Comparison of ENCODE assay signal across 24 cellular contexts in genomic region chr17:21078056-21078825, GRCh38. TPM values are rescaled to one million over a fixed set of nuclear protein-coding genes. Genes with fewer than 3 reads are reported as not detected.
DNase-seq lines count a peak whose midpoint lies in the region; ATAC-seq, FAIRE-seq and TF ChIP-seq lines count a peak whose summit lies in the region.
"Had no signal": no experiment of that assay in that cellular context is flagged by ENCODE, and none has a peak within 500 bp of the region (broad histone marks: within the 10 kb centered on the region; RNA-seq: fewer than 3 reads in every experiment).

No MANE protein-coding gene starts in this region.

- H3K9me3 ChIP-seq in A549 = no peaks in the 10 kb centered on the region
- H3K9me3 ChIP-seq in IMR-90 (ENCODE audit: control insufficient read depth, insufficient read depth, low read length) = 0 out of 2 replicates have a peak, but pooled peaks cover 3% of the 10 kb centered on the region
- H3K9me3 ChIP-seq in ascending aorta = no peaks in the 10 kb centered on the region
- H3K9me3 ChIP-seq: HAP-1, SK-N-SH had no signal

- no peak overlapping the region for H2BK15ac ChIP-seq in IMR-90 (ENCODE audit: low read depth, low read length)

- H3K4me2 ChIP-seq in A549 (no peak overlapping the region), IMR-90 (ENCODE audit: low read depth, low read length) (no peak overlapping the region)
- H3K4me2 ChIP-seq: SK-N-SH had no signal

- H4K5ac ChIP-seq in IMR-90 (ENCODE audit: low read depth, low read length) = no peak overlapping the region

- H4K8ac ChIP-seq in IMR-90 (ENCODE audit: low read depth in 2 of 2, low read length in 2 of 2) = no peak overlapping the region

- H3K4me1 ChIP-seq in A549 (no peaks in the 10 kb centered on the region), IMR-90 (ENCODE audit: control insufficient read depth, insufficient read depth, low read length) (peaks cover 2% of the 10 kb centered on the region; the same call in 1 of the 2 replicates), rectal smooth muscle tissue (ENCODE audit: control insufficient read depth, insufficient read depth, low read length) (peaks cover 11% of the 10 kb centered on the region), ascending aorta (no peaks in the 10 kb centered on the region)
- H3K4me1 ChIP-seq: HAP-1 had no signal

- no peak overlapping the region for H3K14ac ChIP-seq in IMR-90 (replicated peaks; ENCODE audit: low read depth, low read length)

- H3K27me3 ChIP-seq in IMR-90 (ENCODE audit: control insufficient read depth, insufficient read depth, low read length) (peaks cover 23% of the 10 kb centered on the region), rectal smooth muscle tissue (ENCODE audit: control insufficient read depth, insufficient read depth, low read length) (peaks cover 2% of the 10 kb centered on the region), ascending aorta (no peaks in the 10 kb centered on the region)

- H3K79me1 ChIP-seq in IMR-90 (ENCODE audit: low read depth in 1 of 2, low read length in 2 of 2) = no peaks in the 10 kb centered on the region

- in situ Hi-C loops in IMR-90 (cut with MboI; ENCODE audit: low sequenced_read_pairs) = no loop called here

- no TSS peak for BruUV-seq in IMR-90 (replicated peaks; lab: Mats Ljungman, UMichigan)

- TF ChIP-seq CTCF in A549 (IDR thresholded peaks at IDR 0.05) (no peak), IMR-90 (conservative IDR thresholded peaks at IDR 0.05; ENCODE audit: low read depth, low read length) (no peak), ascending aorta (IDR thresholded peaks at IDR 0.05) (no peak)

- dilution Hi-C loops in IMR-90 (cut with HindIII; ENCODE audit: low sequenced_read_pairs, unreplicated experiment) = no loop called here

- no peak overlapping the region for H3K4ac ChIP-seq in IMR-90 (ENCODE audit: low read depth, low read length)

- intact Hi-C loops in IMR-90 (cut with micrococcal nuclease) (no loop called here), ascending aorta (cut with DNase I) (no loop called here)

- no peak overlapping the region for H3K18ac ChIP-seq in IMR-90 (ENCODE audit: low read depth, low read length)

- no peaks in the 10 kb centered on the region for H3K36me3 ChIP-seq in IMR-90 (ENCODE audit: control insufficient read depth, insufficient read depth, low read length)
- H3K36me3 ChIP-seq in rectal smooth muscle tissue (ENCODE audit: control insufficient read depth, insufficient read depth, low read length) = no peaks in the 10 kb centered on the region
- H3K36me3 ChIP-seq in ascending aorta = no peaks in the 10 kb centered on the region
- H3K36me3 ChIP-seq: HAP-1 had no signal

- CTCF ChIA-PET in A549 (lab: Yijun Ruan, JAX) (interaction anchor here (0.7 to 1.8 kb wide), 9 partner anchors 9 to 435 kb away, joined by 3 to 7 read pairs (median 4); no protein-coding TSS in a partner anchor), IMR-90 (lab: Yijun Ruan, JAX) (interaction anchor here (1.0 kb wide), 1 partner anchor 24 kb away, joined by 3 read pairs; no protein-coding TSS in a partner anchor)

- WGBS in A549 (ENCODE audit: missing lambda C conversion rate) = 79% methylated on average over 11 of the region's 11 CpGs
- 45% methylated on average over 4 of the region's 11 CpGs; no CpG with 5 or more reads in 1 of the 2 experiments for WGBS in IMR-90 (ENCODE audit: extremely low coverage in 2 of 2, insufficient read length in 1 of 2), 2 experiments

- DNase-seq in A549 (ENCODE audit: low read depth in 1 of 2, low spot score in 1 of 2) (no peak), IMR-90 (no peak), dermis microvascular lymphatic vessel endothelial cell (ENCODE audit: low read depth in 2 of 2) (peak; percentile 11 to 43), RKO (ENCODE audit: low spot score) (no peak), ascending aorta (ENCODE audit: low spot score in 2 of 2) (no peak)
- DNase-seq in stimulated activated CD4-positive, alpha-beta T cell treated with anti-CD3 and anti-CD28 coated beads, Interleukin-12 subunit alpha, Interleukin-12 subunit beta, amount 100 ng/mL, for 4 hours = no peak
- DNase-seq: CD4-positive, CD25-positive, alpha-beta regulatory T cell; COR-L47; DMS79 treated with DMSO at 0.1 percent for 48 hours; GM23248; KBM-7; MM.1S; NCI-H1048; NCI-H1417 treated with DMSO at 0.1 percent for 48 hours; NCI-H1930; NCI-H226; NCI-H510A treated with DMSO at 0.1 percent for 48 hours; NCI-H748 treated with DMSO at 0.1 percent for 48 hours; SHP77; SK-N-SH had no signal

- no peak overlapping the region for H3K4me3 ChIP-seq in A549
- no peak overlapping the region for H3K4me3 ChIP-seq in IMR-90 (ENCODE audit: insufficient read depth, low read depth, low read length)
- no peak overlapping the region for H3K4me3 ChIP-seq in rectal smooth muscle tissue (ENCODE audit: low read length)
- H3K4me3 ChIP-seq in ascending aorta = no peak overlapping the region
- H3K4me3 ChIP-seq: GM12878, GM23248, HAP-1 had no signal

- H3K9ac ChIP-seq in IMR-90 (ENCODE audit: low read depth, low read length) = no peak overlapping the region
- no peak overlapping the region for H3K9ac ChIP-seq in rectal smooth muscle tissue (ENCODE audit: low read length)
- H3K9ac ChIP-seq: GM23248, SK-N-SH had no signal

- ATAC-seq in A549 = no peak
- ATAC-seq in IMR-90 (ENCODE audit: low read depth) = no peak
- ATAC-seq: GM12878 had no signal

- no peak overlapping the region for H2AFZ ChIP-seq in IMR-90 (replicated peaks; ENCODE audit: low read length, poor library complexity)
- H2AFZ ChIP-seq: GM23248 had no signal

- no peaks in the 10 kb centered on the region for H4K20me1 ChIP-seq in IMR-90 (ENCODE audit: insufficient read depth, low read length)

- no peak for TF ChIP-seq RAD21 in A549 (conservative IDR thresholded peaks at IDR 0.05 in 1 of 2, IDR thresholded peaks at IDR 0.05 in 1 of 2)
- TF ChIP-seq RAD21 in IMR-90 (IDR thresholded peaks at IDR 0.05; ENCODE audit: low read length) = no peak

- no peak overlapping the region for H2AK9ac ChIP-seq in IMR-90 (replicated peaks; ENCODE audit: low read depth, low read length, poor library complexity)

- H3K9me1 ChIP-seq in IMR-90 (ENCODE audit: insufficient read depth, low read length) = no peaks in the 10 kb centered on the region

- no peak overlapping the region for H3K23ac ChIP-seq in IMR-90 (ENCODE audit: low read depth, low read length)

- POLR2A ChIA-PET in A549 (lab: Yijun Ruan, JAX) (no interaction called here), IMR-90 (lab: Charles Lee; ENCODE audit: unreplicated experiment) (interaction anchor here (0.6 kb wide), 1 partner anchor 23 kb away, joined by 7 read pairs; no protein-coding TSS in a partner anchor)

- H4K91ac ChIP-seq in IMR-90 (ENCODE audit: insufficient read depth, low read depth, low read length) = no peak overlapping the region

- H2AK5ac ChIP-seq in IMR-90 (ENCODE audit: low read depth, low read length) = no peak overlapping the region

- no peak overlapping the region for H2BK20ac ChIP-seq in IMR-90 (ENCODE audit: low read depth, low read length)

- H2BK120ac ChIP-seq in IMR-90 (ENCODE audit: low read depth, low read length) = no peak overlapping the region

- no peak for TF ChIP-seq POLR2A in A549 (IDR thresholded peaks at IDR 0.05; ENCODE audit: low read length)
- TF ChIP-seq POLR2A in IMR-90 (IDR thresholded peaks at IDR 0.05; ENCODE audit: low read depth, low read length) = no peak

- H3K27ac ChIP-seq in A549 (no peak overlapping the region), IMR-90 (ENCODE audit: insufficient read depth, low read length) (no peak overlapping the region), rectal smooth muscle tissue (ENCODE audit: low read depth, low read length) (peak overlapping the region; percentile 60), ascending aorta (no peak overlapping the region)
- H3K27ac ChIP-seq: GM23248 had no signal

- no peak overlapping the region for H3K56ac ChIP-seq in IMR-90 (ENCODE audit: extremely low read depth, insufficient read depth, low read length)

- FAIRE-seq in A549 (lab: Jason Lieb, UNC) = no peak
- FAIRE-seq: A204.1, GM12878 had no signal

- H2BK5ac ChIP-seq in IMR-90 (ENCODE audit: low read depth, low read length, poor library complexity, severe bottlenecking) = no peak overlapping the region

- no peak for TF ChIP-seq EP300 in A549 (IDR thresholded peaks at IDR 0.05)

TF ChIP-seq in A549, 52 proteins besides CTCF, POLR2A, EP300 and RAD21:
- peak; percentile 12 for TF ChIP-seq MAFK (IDR thresholded peaks at IDR 0.05; ENCODE audit: partially characterized antibody)
- TF ChIP-seq PHF8 (IDR thresholded peaks at IDR 0.05; ENCODE audit: borderline replicate concordance, low read depth) = no peak
- TF ChIP-seq RFX5 (IDR thresholded peaks at IDR 0.05) = no peak

TF ChIP-seq in IMR-90, 13 proteins besides CTCF, POLR2A, EP300 and RAD21:
- TF ChIP-seq RCOR1 (IDR thresholded peaks at IDR 0.05; ENCODE audit: insufficient replicate concordance, low read length) = no peak
- TF ChIP-seq MAFK (IDR thresholded peaks at IDR 0.05; ENCODE audit: low read depth, low read length) = 0 out of 2 replicates have a peak, but pooled peaks have one; percentile 8
TF ChIP-seq in IMR-90: peak in this region for 1.

RNA-seq across cellular contexts. Expression of gene USP22, which starts 35.4 kb away (rescaled TPM):
- 293 and 300 TPM in 2 replicates for polyA plus RNA-seq in A549 (2011; rRNA removed)
- 152 and 192 TPM in 2 replicates for polyA plus RNA-seq in A549 (2012; cell fraction: cytosol; rRNA removed)
- 274 and 304 TPM in 2 replicates for polyA plus RNA-seq in A549 (2012; cell fraction: nucleus; rRNA removed)
- polyA plus RNA-seq in A549 (2017; fragmentation: RNase III; extraction: RNeasy Plus Mini Kit Qiagen cat#74134 plus additional on column Dnase treatment) = 130 to 141 TPM (median 134 TPM) in 3 replicates
- 312 and 352 TPM in 2 replicates for polyA minus RNA-seq in A549 (2011; rRNA and poly(A)+ RNA removed)
- total RNA-seq in IMR-90 (2012; rRNA removed) = 250 and 319 TPM in 2 replicates
- 161 and 173 TPM in 2 replicates for polyA plus RNA-seq in IMR-90 (2012; rRNA removed)
- 91.3 and 126 TPM in 2 replicates for polyA plus RNA-seq in IMR-90 (2012; cell fraction: cytosol; rRNA removed)
- 154 and 168 TPM in 2 replicates for polyA plus RNA-seq in IMR-90 (2012; cell fraction: nucleus; rRNA removed; ENCODE audit: low replicate concordance)
- 181 and 266 TPM in 2 replicates for total RNA-seq in dermis microvascular lymphatic vessel endothelial cell
- 170 TPM for total RNA-seq in ascending aorta

RNA-seq across cellular contexts. Expression of gene DHRS7B, which starts 48.5 kb away (rescaled TPM):
- polyA plus RNA-seq in A549 (2011; rRNA removed) (25.4 and 31.7 TPM in 2 replicates), A549 (2017; fragmentation: RNase III; extraction: RNeasy Plus Mini Kit Qiagen cat#74134 plus additional on column Dnase treatment) (22.8 to 27.2 TPM (median 23.6 TPM) in 3 replicates), IMR-90 (2012; rRNA removed) (22.7 and 24.4 TPM in 2 replicates)
- 23.6 and 24.4 TPM in 2 replicates for polyA plus RNA-seq in A549 (2012; cell fraction: cytosol; rRNA removed)
- polyA plus RNA-seq in A549 (2012; cell fraction: nucleus; rRNA removed) = 24.1 and 28.6 TPM in 2 replicates
- 30.5 and 33.5 TPM in 2 replicates for polyA minus RNA-seq in A549 (2011; rRNA and poly(A)+ RNA removed)
- total RNA-seq in IMR-90 (2012; rRNA removed) (24.2 and 34.4 TPM in 2 replicates), dermis microvascular lymphatic vessel endothelial cell (14.4 and 17.2 TPM in 2 replicates), ascending aorta (89.5 TPM)
- polyA plus RNA-seq in IMR-90 (2012; cell fraction: cytosol; rRNA removed) = 8.9 and 11.1 TPM in 2 replicates
- 13.3 and 15.6 TPM in 2 replicates for polyA plus RNA-seq in IMR-90 (2012; cell fraction: nucleus; rRNA removed; ENCODE audit: low replicate concordance)

Comparison
In these comparisons a context has a peak if more than half of its experiments do, and no peak if none do; other contexts are left out.
1. DNase-seq: peak in dermis microvascular lymphatic vessel endothelial cell (2 of 2); none in A549 (0 of 2), IMR-90 (single experiment), stimulated activated CD4-positive, alpha-beta T cell treated with anti-CD3 and anti-CD28 coated beads, Interleukin-12 subunit alpha, Interleukin-12 subunit beta, amount 100 ng/mL, for 4 hours (single experiment), RKO (single experiment) and ascending aorta (0 of 2).